Comparison of ENCODE assay signal across 1 cellular context in the genomic region with DNA sequence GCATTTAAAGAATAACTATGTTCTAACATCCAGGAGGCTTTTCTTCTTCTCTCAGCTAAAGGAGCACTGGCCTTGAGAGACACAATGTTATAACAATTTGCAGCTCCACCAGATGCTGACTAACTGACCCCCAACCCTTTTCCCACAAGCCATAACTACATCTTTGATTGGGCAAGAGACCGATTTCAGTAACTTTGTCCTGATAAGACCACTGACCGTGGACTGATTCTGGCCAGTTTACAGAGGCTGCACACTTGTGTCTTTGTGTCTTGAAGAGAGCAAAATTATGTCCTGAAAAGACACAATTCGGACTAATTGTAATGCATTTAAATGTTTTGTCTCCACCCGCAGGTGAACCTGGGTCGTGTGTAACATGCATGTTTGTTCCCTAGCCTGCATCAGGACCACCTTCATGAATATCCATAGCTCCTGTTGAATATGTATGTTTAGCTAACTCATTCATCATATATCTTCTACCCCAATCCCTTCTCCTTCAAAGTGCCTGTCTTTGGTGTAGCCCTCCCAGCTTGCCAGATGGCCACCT.
TF ChIP-seq lines count a peak whose summit lies in the region.

No MANE protein-coding gene starts in this region.

TF ChIP-seq in HCT116, 20 proteins besides CTCF, POLR2A, EP300 and RAD21 (continued from another document):
- TF ChIP-seq, protein P1, sequence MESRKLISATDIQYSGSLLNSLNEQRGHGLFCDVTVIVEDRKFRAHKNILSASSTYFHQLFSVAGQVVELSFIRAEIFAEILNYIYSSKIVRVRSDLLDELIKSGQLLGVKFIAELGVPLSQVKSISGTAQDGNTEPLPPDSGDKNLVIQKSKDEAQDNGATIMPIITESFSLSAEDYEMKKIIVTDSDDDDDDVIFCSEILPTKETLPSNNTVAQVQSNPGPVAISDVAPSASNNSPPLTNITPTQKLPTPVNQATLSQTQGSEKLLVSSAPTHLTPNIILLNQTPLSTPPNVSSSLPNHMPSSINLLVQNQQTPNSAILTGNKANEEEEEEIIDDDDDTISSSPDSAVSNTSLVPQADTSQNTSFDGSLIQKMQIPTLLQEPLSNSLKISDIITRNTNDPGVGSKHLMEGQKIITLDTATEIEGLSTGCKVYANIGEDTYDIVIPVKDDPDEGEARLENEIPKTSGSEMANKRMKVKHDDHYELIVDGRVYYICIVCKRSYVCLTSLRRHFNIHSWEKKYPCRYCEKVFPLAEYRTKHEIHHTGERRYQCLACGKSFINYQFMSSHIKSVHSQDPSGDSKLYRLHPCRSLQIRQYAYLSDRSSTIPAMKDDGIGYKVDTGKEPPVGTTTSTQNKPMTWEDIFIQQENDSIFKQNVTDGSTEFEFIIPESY (IDR thresholded peaks at IDR 0.05; ENCODE audit: extremely low read depth, insufficient replicate concordance, low read length), result no peak
- TF ChIP-seq, protein P2, sequence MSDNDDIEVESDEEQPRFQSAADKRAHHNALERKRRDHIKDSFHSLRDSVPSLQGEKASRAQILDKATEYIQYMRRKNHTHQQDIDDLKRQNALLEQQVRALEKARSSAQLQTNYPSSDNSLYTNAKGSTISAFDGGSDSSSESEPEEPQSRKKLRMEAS (IDR thresholded peaks at IDR 0.05), result no peak
- TF ChIP-seq SIN3A (IDR thresholded peaks at IDR 0.05; ENCODE audit: low read depth), result no peak
- no peak for TF ChIP-seq ELF1 (IDR thresholded peaks at IDR 0.05; ENCODE audit: borderline replicate concordance, low read depth)
- TF ChIP-seq SRF (IDR thresholded peaks at IDR 0.05; ENCODE audit: low read depth), result no peak
- TF ChIP-seq CEBPB (IDR thresholded peaks at IDR 0.05; ENCODE audit: low read depth), result no peak
